Comparison of ENCODE assay signal across 9 cellular contexts in genomic region chrX:78517124-78517523, GRCh38.
DNase-seq lines count a peak whose midpoint lies in the region; ATAC-seq, FAIRE-seq and TF ChIP-seq lines count a peak whose summit lies in the region.
"Had no signal": no experiment of that assay in that cellular context is flagged by ENCODE, and none has a peak within 500 bp of the region (broad histone marks: within the 10 kb centered on the region; RNA-seq: fewer than 3 reads in every experiment).

No MANE protein-coding gene starts in this region.

- H3K36me3 ChIP-seq in CD4-positive, alpha-beta memory T cell (ENCODE audit: insufficient read depth, low read length), result no peaks in the 10 kb centered on the region
- H3K36me3 ChIP-seq in kidney (ENCODE audit: control insufficient read depth in 1 of 2, insufficient read depth in 2 of 2, low read length in 2 of 2) (no peaks in the 10 kb centered on the region), psoas muscle (ENCODE audit: insufficient read depth in 1 of 2, low read depth in 1 of 2) (no peaks in the 10 kb centered on the region)

- DNase-seq in CD4-positive, alpha-beta memory T cell, result peak; percentile 81 to 90 (median 87)
- DNase-seq in T follicular helper cell (ENCODE audit: low read depth) (peak; percentile 53), kidney (no peak), glomerular visceral epithelial cell (ENCODE audit: extremely low spot score) (no peak), NCI-H146 (lab: John Stamatoyannopoulos, UW) (no peak), psoas muscle (no peak)

- peaks cover 42% of the 10 kb centered on the region for H3K4me1 ChIP-seq in CD4-positive, alpha-beta memory T cell (ENCODE audit: insufficient read depth, low read length)
- no peaks in the 10 kb centered on the region for H3K4me1 ChIP-seq in kidney (ENCODE audit: control insufficient read depth in 1 of 2, insufficient read depth in 1 of 2, low read depth in 1 of 2, low read length in 2 of 2)
- H3K4me1 ChIP-seq in psoas muscle, result no peaks in the 10 kb centered on the region

- peak overlapping the region; percentile 83 to 98 (median 95) for H3K27ac Mint-ChIP-seq in CD4-positive, alpha-beta memory T cell

- H3K4me3 ChIP-seq in CD4-positive, alpha-beta memory T cell (ENCODE audit: low read length in 2 of 2), result no peak overlapping the region
- H3K4me3 ChIP-seq in kidney (ENCODE audit: low read length in 2 of 2) (no peak overlapping the region), psoas muscle (no peak overlapping the region)

- H3K9me3 ChIP-seq in CD4-positive, alpha-beta memory T cell (ENCODE audit: control insufficient read depth in 1 of 2, low read length in 2 of 2), result no peaks in the 10 kb centered on the region
- H3K9me3 ChIP-seq in kidney (ENCODE audit: control insufficient read depth in 1 of 2, low read length in 2 of 2), result no peaks in the 10 kb centered on the region
- no peaks in the 10 kb centered on the region for H3K9me3 ChIP-seq in psoas muscle

- H3K9me3 Mint-ChIP-seq in CD4-positive, alpha-beta memory T cell, result peaks cover 0 to 4% (median 0%) of the 10 kb centered on the region in 8 donors

- CTCF ChIA-PET in CD4-positive, alpha-beta memory T cell (lab: Charles Lee; ENCODE audit: partially characterized antibody), result no interaction called here

- TF ChIP-seq CTCF in kidney (IDR thresholded peaks at IDR 0.05; ENCODE audit: borderline replicate concordance, extremely low read depth, insufficient read depth), result no peak
- no peak for TF ChIP-seq CTCF in psoas muscle (IDR thresholded peaks at IDR 0.05)

- H3K27me3 Mint-ChIP-seq in CD4-positive, alpha-beta memory T cell, result no peaks in the 10 kb centered on the region

- POLR2A ChIA-PET in CD4-positive, alpha-beta memory T cell (lab: Charles Lee; ENCODE audit: partially characterized antibody), result interaction anchor here (1.0 to 1.8 kb wide), 2 partner anchors 378 to 411 kb away, joined by 3 read pairs; partner anchors contain the start of gene TAF9B

- no peak overlapping the region for H3K9ac ChIP-seq in kidney (ENCODE audit: low read length in 2 of 2)

- intact Hi-C loops in CD4-positive, alpha-beta memory T cell (cut with micrococcal nuclease), result loop anchor here (1.0 to 10.0 kb wide), 6 partner anchors 184 to 622 kb away; partner anchors contain the start of genes COX7B, MAGT1, P2RY10 and PGK1
- intact Hi-C loops in kidney (cut with DNase I), result no loop called here
- intact Hi-C loops in psoas muscle (cut with DNase I), result no loop called here

- no peaks in the 10 kb centered on the region for H3K27me3 ChIP-seq in CD4-positive, alpha-beta memory T cell (ENCODE audit: insufficient read depth, low read length)
- H3K27me3 ChIP-seq in psoas muscle (ENCODE audit: insufficient read depth in 3 of 3, low read length in 2 of 3), result peaks cover 0 to 4% (median 0%) of the 10 kb centered on the region in 3 donors

- H3K4me3 Mint-ChIP-seq in CD4-positive, alpha-beta memory T cell, result peak overlapping the region in 7 of 8 donors; percentile 45 to 78 (median 61)

- ATAC-seq in GM21737 (IDR thresholded peaks at IDR 0.05; ENCODE audit: unreplicated experiment) (peak; percentile 80), psoas muscle (no peak)

- FAIRE-seq in colon (lab: Jason Lieb, UNC), result peak; percentile 58
- no peak for FAIRE-seq in kidney (lab: Jason Lieb, UNC)

- H3K36me3 Mint-ChIP-seq in CD4-positive, alpha-beta memory T cell, result no peaks in the 10 kb centered on the region

- H3K27ac ChIP-seq in CD4-positive, alpha-beta memory T cell (ENCODE audit: low read depth, low read length), result peak overlapping the region; percentile 48
- H3K27ac ChIP-seq in kidney (ENCODE audit: low read depth in 2 of 2, low read length in 2 of 2), result no peak overlapping the region
- H3K27ac ChIP-seq in psoas muscle, result no peak overlapping the region
- H3K27ac ChIP-seq: C4-2B had no signal

- peaks cover 21 to 46% (median 35%) of the 10 kb centered on the region in 4 donors for H3K4me1 Mint-ChIP-seq in CD4-positive, alpha-beta memory T cell

- WGBS in psoas muscle, 3 donors, result 72 to 84% (median 81%) methylated on average over 4 of the region's 4 CpGs

Comparison
In these comparisons a context has a peak if more than half of its experiments do, and no peak if none do; other contexts are left out.
1. DNase-seq: peak in CD4-positive, alpha-beta memory T cell (5 of 5) and T follicular helper cell (single experiment); none in kidney (single experiment), glomerular visceral epithelial cell (single experiment), NCI-H146 (single experiment) and psoas muscle (0 of 2).